ENCODE assay signal across 15 cellular contexts in genomic region chr6:141890661-141891060, GRCh38.
DNase-seq lines count a peak whose midpoint lies in the region; ATAC-seq and TF ChIP-seq lines count a peak whose summit lies in the region.
"Had no signal": no experiment of that assay in that cellular context is flagged by ENCODE, and none has a peak within 500 bp of the region (broad histone marks: within the 10 kb centered on the region; RNA-seq: fewer than 3 reads in every experiment).

No MANE protein-coding gene starts in this region.

- no peak overlapping the region for H3K4me2 ChIP-seq in GM23338
- no peak overlapping the region for H3K4me2 ChIP-seq in neuronal stem cell (ENCODE audit: insufficient read depth, low read length, poor library complexity, severe bottlenecking)

- WGBS in neuronal stem cell (ENCODE audit: extremely low coverage in 2 of 2, insufficient read length in 2 of 2, insufficient replicate concordance in 1 of 2), 2 donors: no CpG with 5 or more reads among the region's 2 CpGs

- H2BK15ac ChIP-seq in neuronal stem cell (ENCODE audit: low read length): no peak overlapping the region

- H3K4me1 ChIP-seq in GM23338 (ENCODE audit: insufficient read depth) (no peaks in the 10 kb centered on the region), HEK293 (ENCODE audit: control insufficient read depth, insufficient read depth, low read length) (no peaks in the 10 kb centered on the region), neuronal stem cell (ENCODE audit: control insufficient read depth in 2 of 2, insufficient read depth in 1 of 2, low read depth in 1 of 2, low read length in 2 of 2) (no peaks in the 10 kb centered on the region)
- H3K4me1 ChIP-seq: Caco-2, HAP-1 had no signal

- no peaks in the 10 kb centered on the region for H3K27me3 Mint-ChIP-seq in GM23338 (ENCODE audit: insufficient read depth, low read depth, poor library complexity)
- H3K27me3 Mint-ChIP-seq in WTC11 (ENCODE audit: low read depth): no peaks in the 10 kb centered on the region; the same call in 1 of the 2 replicates
- H3K27me3 Mint-ChIP-seq: CD4-positive, alpha-beta memory T cell had no signal

- H3K36me3 ChIP-seq in GM23338 (ENCODE audit: insufficient read depth) (peaks cover 8% of the 10 kb centered on the region; the same call in 1 of the 2 replicates), HEK293 (ENCODE audit: control insufficient read depth in 2 of 2, insufficient read depth in 1 of 2, low read length in 2 of 2) (no peaks in the 10 kb centered on the region), neuronal stem cell (replicated peaks in 1 of 2; ENCODE audit: control insufficient read depth in 2 of 2, insufficient read depth in 2 of 2, low read length in 2 of 2) (no peaks in the 10 kb centered on the region)
- H3K36me3 ChIP-seq: HAP-1 had no signal

- DNase-seq in GM23338 (ENCODE audit: low spot score) (no peak), WTC11 (ENCODE audit: low spot score) (no peak), neuronal stem cell (ENCODE audit: low spot score) (no peak), germinal center (ENCODE audit: low spot score) (no peak)
- DNase-seq: C1 segment of cervical spinal cord; Caco-2; CD4-positive, alpha-beta memory T cell; DMS153; EL; GDM1; GOT3 had no signal

- no peaks in the 10 kb centered on the region for H3K9me3 ChIP-seq in HEK293 (ENCODE audit: control insufficient read depth, insufficient read depth, low read depth, low read length)
- H3K9me3 ChIP-seq in neuronal stem cell (replicated peaks in 1 of 2; ENCODE audit: control insufficient read depth in 2 of 2, insufficient read depth in 1 of 2, low read depth in 1 of 2, low read length in 2 of 2): peaks cover 12 to 19% of the 10 kb centered on the region in 2 donors
- H3K9me3 ChIP-seq: Caco-2, HAP-1 had no signal

- H3K4ac ChIP-seq in neuronal stem cell (ENCODE audit: low read length): no peak overlapping the region

- H3K27me3 ChIP-seq in GM23338 (ENCODE audit: insufficient read depth) (no peaks in the 10 kb centered on the region), neuronal stem cell (ENCODE audit: control insufficient read depth in 3 of 3, insufficient read depth in 3 of 3, low read depth in 1 of 3, low read length in 3 of 3) (no peaks in the 10 kb centered on the region)

- peak overlapping the region; percentile 48 for H3K18ac ChIP-seq in neuronal stem cell (ENCODE audit: low read length)

- POLR2A ChIA-PET in HEK293 (lab: Yijun Ruan, JAX) (no interaction called here), WTC11 (lab: Charles Lee) (no interaction called here)

- H3K27ac Mint-ChIP-seq in GM23338: no peak overlapping the region
- H3K27ac Mint-ChIP-seq in WTC11: no peak overlapping the region
- H3K27ac Mint-ChIP-seq: CD4-positive, alpha-beta memory T cell had no signal

- H3K36me3 Mint-ChIP-seq in GM23338 (ENCODE audit: low read depth): peaks cover 17% of the 10 kb centered on the region
- peaks cover 41% of the 10 kb centered on the region for H3K36me3 Mint-ChIP-seq in WTC11

- H3K4me3 Mint-ChIP-seq in GM23338 (no peak overlapping the region), WTC11 (no peak overlapping the region)
- H3K4me3 Mint-ChIP-seq: CD4-positive, alpha-beta memory T cell had no signal

- 0 out of 2 replicates have a peak, but pooled peaks cover 5% of the 10 kb centered on the region for H3K9me2 ChIP-seq in GM23338 (ENCODE audit: insufficient read depth)

- no peak for TF ChIP-seq CTCF in GM23338 (conservative IDR thresholded peaks at IDR 0.05; ENCODE audit: low read depth in 2 of 2)
- TF ChIP-seq CTCF in HEK293 (tag by site-specific recombination; IDR thresholded peaks at IDR 0.05): no peak
- no peak for TF ChIP-seq CTCF in WTC11 (IDR thresholded peaks at IDR 0.05)

- H3K9me3 Mint-ChIP-seq in GM23338: peaks cover 24% of the 10 kb centered on the region
- H3K9me3 Mint-ChIP-seq in WTC11: peaks cover 49% of the 10 kb centered on the region

- no peak overlapping the region for H2AK5ac ChIP-seq in neuronal stem cell (ENCODE audit: low read depth, low read length)

- H3K79me1 ChIP-seq in neuronal stem cell (ENCODE audit: low read depth, low read length): peaks cover 4% of the 10 kb centered on the region

- no peak overlapping the region for H2BK120ac ChIP-seq in neuronal stem cell (ENCODE audit: low read depth, low read length)

- H2BK5ac ChIP-seq in neuronal stem cell (ENCODE audit: low read length): no peak overlapping the region

- H2AFZ ChIP-seq in GM23338 (no peak overlapping the region), neuronal stem cell (ENCODE audit: low read length) (no peak overlapping the region)

- no peaks in the 10 kb centered on the region for H4K20me1 ChIP-seq in GM23338 (replicated peaks; ENCODE audit: insufficient read depth)

- ATAC-seq in GM23338: no peak
- peak; percentile 48; the same call in 1 of the 2 replicates for ATAC-seq in WTC11
- no peak for ATAC-seq in HG02884 (IDR thresholded peaks at IDR 0.05; ENCODE audit: unreplicated experiment)
- ATAC-seq: GM12878 had no signal

- H3K27ac ChIP-seq in GM23338 (ENCODE audit: low read depth): no peak overlapping the region
- H3K27ac ChIP-seq in HEK293 (ENCODE audit: extremely low read depth, low read depth, low read length): no peak overlapping the region
- no peak overlapping the region for H3K27ac ChIP-seq in neuronal stem cell (replicated peaks; ENCODE audit: low read length)

- peak overlapping the region; percentile 50 for H3K9ac ChIP-seq in neuronal stem cell (ENCODE audit: low read depth, low read length, poor library complexity)

- H3K4me1 Mint-ChIP-seq in GM23338 (no peaks in the 10 kb centered on the region), WTC11 (peaks cover 4% of the 10 kb centered on the region; the same call in 1 of the 2 replicates)
- H3K4me1 Mint-ChIP-seq: CD4-positive, alpha-beta memory T cell had no signal

- no peak overlapping the region for H4K91ac ChIP-seq in neuronal stem cell (ENCODE audit: low read depth, low read length, poor library complexity)

- H2BK12ac ChIP-seq in neuronal stem cell (ENCODE audit: low read length): no peak overlapping the region

- peak overlapping the region; percentile 73 for H3K23ac ChIP-seq in neuronal stem cell (ENCODE audit: low read depth, low read length, poor library complexity)

- H4K8ac ChIP-seq in neuronal stem cell (ENCODE audit: low read depth, low read length): no peak overlapping the region

- CTCF ChIA-PET in HEK293 (lab: Yijun Ruan, JAX) (interaction anchor here (0.6 kb wide), 1 partner anchor 477 kb away, joined by 3 read pairs; no protein-coding TSS in a partner anchor), WTC11 (lab: Charles Lee) (no interaction called here)

- H3K4me3 ChIP-seq in GM23338 (no peak overlapping the region), HEK293 (ENCODE audit: low read depth, low read length) (no peak overlapping the region), neuronal stem cell (ENCODE audit: low read length in 2 of 2) (no peak overlapping the region)
- H3K4me3 ChIP-seq: GM12878, HAP-1 had no signal

- H3K14ac ChIP-seq in neuronal stem cell (ENCODE audit: low read length): peak overlapping the region; percentile 63

- no peaks in the 10 kb centered on the region for H3F3A ChIP-seq in GM23338 (replicated peaks; ENCODE audit: low read depth)

- no peaks in the 10 kb centered on the region for H3K79me2 ChIP-seq in GM23338 (replicated peaks; ENCODE audit: insufficient read depth)

TF ChIP-seq in HEK293, 187 proteins besides CTCF, POLR2A, EP300 and RAD21 (continues in another document):
- no peak for TF ChIP-seq ZNF302 (tag by site-specific recombination; IDR thresholded peaks at IDR 0.05; ENCODE audit: low read depth)

TF ChIP-seq in WTC11, 78 proteins besides CTCF, POLR2A, EP300 and RAD21 (continues in another document):
- TF ChIP-seq ZNF532 (CRISPR knock-in tag; IDR thresholded peaks at IDR 0.05; ENCODE audit: borderline replicate concordance) (no peak), KAT7 (CRISPR knock-in tag; IDR thresholded peaks at IDR 0.05; ENCODE audit: borderline replicate concordance) (no peak), GABPB1 (CRISPR knock-in tag; IDR thresholded peaks at IDR 0.05) (no peak), RELA (CRISPR knock-in tag; IDR thresholded peaks at IDR 0.05; ENCODE audit: borderline replicate concordance) (no peak), SOX15 (CRISPR knock-in tag; IDR thresholded peaks at IDR 0.05) (no peak)
- TF ChIP-seq, protein P1, sequence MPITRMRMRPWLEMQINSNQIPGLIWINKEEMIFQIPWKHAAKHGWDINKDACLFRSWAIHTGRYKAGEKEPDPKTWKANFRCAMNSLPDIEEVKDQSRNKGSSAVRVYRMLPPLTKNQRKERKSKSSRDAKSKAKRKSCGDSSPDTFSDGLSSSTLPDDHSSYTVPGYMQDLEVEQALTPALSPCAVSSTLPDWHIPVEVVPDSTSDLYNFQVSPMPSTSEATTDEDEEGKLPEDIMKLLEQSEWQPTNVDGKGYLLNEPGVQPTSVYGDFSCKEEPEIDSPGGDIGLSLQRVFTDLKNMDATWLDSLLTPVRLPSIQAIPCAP (CRISPR knock-in tag; IDR thresholded peaks at IDR 0.05): no peak
